In genomic region chr9:34190996-34191892, GRCh38 we compare ENCODE assay signal across 8 cellular contexts. TPM values are rescaled to one million over a fixed set of nuclear protein-coding genes. Genes with fewer than 3 reads are reported as not detected.
DNase-seq lines count a peak whose midpoint lies in the region; ATAC-seq and TF ChIP-seq lines count a peak whose summit lies in the region.

No MANE protein-coding gene starts in this region.

- H3K27ac ChIP-seq in mammary epithelial cell (ENCODE audit: insufficient read depth, low read depth, low read length), result no peak overlapping the region
- peak overlapping the region; percentile 56 for H3K27ac ChIP-seq in OCI-LY1 (ENCODE audit: low read depth, low read length, poor library complexity, severe bottlenecking)
- peak overlapping the region in 2 of 4 donors; percentile 4 to 26 for H3K27ac ChIP-seq in transverse colon

- H3K27me3 ChIP-seq in mammary epithelial cell (ENCODE audit: insufficient read depth, low read length), result no peaks in the 10 kb centered on the region
- H3K27me3 ChIP-seq in OCI-LY1 (ENCODE audit: insufficient read depth, low read length), result no peaks in the 10 kb centered on the region
- H3K27me3 ChIP-seq in transverse colon, result no peaks in the 10 kb centered on the region

- no peak overlapping the region for H3K4me3 Mint-ChIP-seq in MCF 10A (ENCODE audit: unreplicated experiment)

- H3K4me1 ChIP-seq in mammary epithelial cell (ENCODE audit: insufficient read depth, low read length) (peaks cover 11% of the 10 kb centered on the region), OCI-LY1 (ENCODE audit: insufficient read depth, low read length, severe bottlenecking) (peaks cover 62% of the 10 kb centered on the region), transverse colon (peaks cover 0 to 60% (median 29%) of the 10 kb centered on the region in 4 donors)

- no peaks in the 10 kb centered on the region for H3F3A ChIP-seq in OCI-LY1 (ENCODE audit: insufficient read depth, low read length)

- 85% methylated on average over 5 of the region's 5 CpGs for WGBS in mammary epithelial cell (ENCODE audit: low coverage, missing lambda C conversion rate)
- WGBS in transverse colon (ENCODE audit: low coverage in 1 of 2), 2 donors, result 28 to 37% methylated on average over 4 to 5 of the region's 5 CpGs

- peaks cover 26% of the 10 kb centered on the region for H3K4me1 Mint-ChIP-seq in MCF 10A (ENCODE audit: insufficient read depth, unreplicated experiment)

- H2AFZ ChIP-seq in mammary epithelial cell (ENCODE audit: low read depth, low read length) (no peak overlapping the region), OCI-LY1 (ENCODE audit: low read length) (no peak overlapping the region)

- peaks cover 2% of the 10 kb centered on the region for H3K36me3 ChIP-seq in mammary epithelial cell (ENCODE audit: insufficient read depth, low read length)
- H3K36me3 ChIP-seq in OCI-LY1 (ENCODE audit: insufficient read depth, low read length), result no peaks in the 10 kb centered on the region; the same call in 1 of the 2 replicates
- H3K36me3 ChIP-seq in transverse colon, result no peaks in the 10 kb centered on the region

- peaks cover 3% of the 10 kb centered on the region for H4K20me1 ChIP-seq in mammary epithelial cell (ENCODE audit: insufficient read depth, low read length)
- no peaks in the 10 kb centered on the region for H4K20me1 ChIP-seq in OCI-LY1 (ENCODE audit: insufficient read depth, low read length)

- no peaks in the 10 kb centered on the region for H3K9me3 Mint-ChIP-seq in MCF 10A (ENCODE audit: unreplicated experiment)

- H3K36me3 Mint-ChIP-seq in MCF 10A (ENCODE audit: insufficient read depth, unreplicated experiment), result peaks cover 33% of the 10 kb centered on the region

- peaks cover 95% of the 10 kb centered on the region for H3K79me2 ChIP-seq in mammary epithelial cell (ENCODE audit: insufficient read depth, low read length)
- peaks cover 94% of the 10 kb centered on the region for H3K79me2 ChIP-seq in OCI-LY1 (ENCODE audit: insufficient read depth, low read length)

- no peaks in the 10 kb centered on the region for H3K9me2 ChIP-seq in OCI-LY1 (ENCODE audit: low read depth, low read length)

- no peak for ATAC-seq in HG03108 (IDR thresholded peaks at IDR 0.05; ENCODE audit: unreplicated experiment)
- no peak for ATAC-seq in HG02973 (IDR thresholded peaks at IDR 0.05; ENCODE audit: unreplicated experiment)

- H3K4me2 ChIP-seq in mammary epithelial cell (ENCODE audit: insufficient read depth, low read depth, low read length) (no peak overlapping the region), OCI-LY1 (ENCODE audit: low read length) (peak overlapping the region; percentile 14; the same call in 1 of the 2 replicates)

- H3K4me3 ChIP-seq in mammary epithelial cell (replicated peaks in 1 of 3; ENCODE audit: insufficient read depth in 1 of 3, low read depth in 2 of 3, low read length in 3 of 3), result no peak overlapping the region
- no peak overlapping the region for H3K4me3 ChIP-seq in OCI-LY1 (ENCODE audit: low read depth, low read length, poor library complexity, severe bottlenecking)
- H3K4me3 ChIP-seq in fibroblast of mammary gland (ENCODE audit: control insufficient read depth, low read depth, low read length), result no peak overlapping the region
- no peak overlapping the region for H3K4me3 ChIP-seq in transverse colon

- dilution Hi-C loops in mammary epithelial cell (cut with HindIII; ENCODE audit: low sequenced_read_pairs), result loop anchor here (5.0 kb wide), 3 partner anchors 36 to 94 kb away; no protein-coding TSS in a partner anchor

- in situ Hi-C loops in mammary epithelial cell (cut with MboI; ENCODE audit: low sequenced_read_pairs in 2 of 2), result no loop called here
- in situ Hi-C loops in transverse colon (cut with MboI; ENCODE audit: low pct_ligation_motif_present in 1 of 4, low pct_unique_long_range_greater_than_20kb in 1 of 4, low sequenced_read_pairs in 3 of 4), result no loop called here

- intact Hi-C loops in MCF 10A (cut with micrococcal nuclease), result no loop called here
- intact Hi-C loops in mammary epithelial cell (cut with micrococcal nuclease), result no loop called here
- intact Hi-C loops in transverse colon (cut with DNase I; ENCODE audit: low total_unique reads), result no loop called here

- H3K27ac Mint-ChIP-seq in MCF 10A (ENCODE audit: low read depth, unreplicated experiment), result no peak overlapping the region

- POLR2A ChIA-PET in MCF 10A (lab: Yijun Ruan, JAX), result interaction anchor here (0.6 to 2.4 kb wide), 7 partner anchors 9 to 69 kb away, joined by 3 to 9 read pairs (median 4); partner anchors contain the start of genes DCAF12 and UBAP1

- TF ChIP-seq CTCF in MCF 10A (IDR thresholded peaks at IDR 0.05; ENCODE audit: unreplicated experiment) (no peak), mammary epithelial cell (conservative IDR thresholded peaks at IDR 0.05 in 1 of 2, IDR thresholded peaks at IDR 0.05 in 1 of 2; ENCODE audit: extremely low read depth in 1 of 2, insufficient read depth in 1 of 2, low read depth in 1 of 2, low read length in 2 of 2) (peak in 1 of 2 donors; percentile 39), OCI-LY1 (IDR thresholded peaks at IDR 0.05; ENCODE audit: low read length) (peak; percentile 35; the same call in 1 of the 2 replicates), fibroblast of mammary gland (conservative IDR thresholded peaks at IDR 0.05; ENCODE audit: control insufficient read depth, insufficient read depth, low read depth, low read length) (peak; percentile 48), transverse colon (IDR thresholded peaks at IDR 0.05) (peak in 1 of 5 experiments; percentile 15)

- H3K9me3 ChIP-seq in mammary epithelial cell (replicated peaks; ENCODE audit: insufficient read depth, low read length) (no peaks in the 10 kb centered on the region), OCI-LY1 (ENCODE audit: low read length) (no peaks in the 10 kb centered on the region), transverse colon (no peaks in the 10 kb centered on the region)

- CTCF ChIA-PET in MCF 10A (lab: Yijun Ruan, JAX) (interaction anchor here (1.3 to 2.1 kb wide), 3 partner anchors 9 to 62 kb away, joined by 3 to 9 read pairs (median 7); no protein-coding TSS in a partner anchor), mammary epithelial cell (lab: Charles Lee; ENCODE audit: low non-redundant PET) (no interaction called here)

- no peak for TF ChIP-seq EP300 in transverse colon (IDR thresholded peaks at IDR 0.05; ENCODE audit: low read depth)

- DNase-seq in MCF 10A (ENCODE audit: unreplicated experiment) (peak; percentile 25), mammary epithelial cell (no peak), fibroblast of mammary gland (ENCODE audit: low read depth) (peak; percentile 54), smooth muscle cell of the brain vasculature (ENCODE audit: low read depth, low spot score) (peak; percentile 18), transverse colon (no peak)

- H3K9ac ChIP-seq in mammary epithelial cell (ENCODE audit: insufficient read depth, low read length), result no peak overlapping the region
- no peak overlapping the region for H3K9ac ChIP-seq in OCI-LY1 (ENCODE audit: low read length)

- TF ChIP-seq POLR2A in transverse colon (IDR thresholded peaks at IDR 0.05), result no peak

- no peaks in the 10 kb centered on the region for H3K27me3 Mint-ChIP-seq in MCF 10A (ENCODE audit: insufficient read depth, unreplicated experiment)

- no TSS peak for BruUV-seq in MCF 10A (replicated peaks; lab: Mats Ljungman, UMichigan)
- no TSS peak for BruUV-seq in mammary epithelial cell (replicated peaks; lab: Mats Ljungman, UMichigan)

RNA-seq across cellular contexts. Expression of gene UBAP1, which starts 12.4 kb away (rescaled TPM):
- 58.0 and 64.4 TPM in 2 replicates for total RNA-seq in MCF 10A (2022)
- 10 to 100 TPM; 68.4 to 71.8 TPM for total RNA-seq in mammary epithelial cell
- polyA plus RNA-seq in mammary epithelial cell, result 56.3 TPM
- polyA minus RNA-seq in mammary epithelial cell, result 41.6 TPM
- total RNA-seq in transverse colon, result 10 to 100 TPM; 13.5 to 37.8 (median 31.7) TPM

Comparison
In these comparisons a context has a peak if more than half of its experiments do, and no peak if none do; other contexts are left out.
1. DNase-seq: peak in MCF 10A (single experiment), fibroblast of mammary gland (single experiment) and smooth muscle cell of the brain vasculature (single experiment); none in mammary epithelial cell (single experiment) and transverse colon (single experiment).